In genomic region chr14:105420976-105421674, GRCh38 we compare ENCODE assay signal across 1 cellular context.
TF ChIP-seq lines count a peak whose summit lies in the region.

No MANE protein-coding gene starts in this region.

TF ChIP-seq in A549, 52 proteins besides CTCF, POLR2A, EP300 and RAD21 (continued from another document):
- TF ChIP-seq REST (IDR thresholded peaks at IDR 0.05) = no peak
- no peak for TF ChIP-seq RCOR1 (IDR thresholded peaks at IDR 0.05; ENCODE audit: low read depth, low read length)
